In genomic region chr17:50361561-50362480, GRCh38 we compare ENCODE assay signal across 8 cellular contexts. TPM values are rescaled to one million over a fixed set of nuclear protein-coding genes. Genes with fewer than 3 reads are reported as not detected.
A peak's percentile ranks its signal among the peaks of the same experiment; 100 is the strongest.
DNase-seq lines count a peak whose midpoint lies in the region; ATAC-seq and TF ChIP-seq lines count a peak whose summit lies in the region.

No MANE protein-coding gene starts in this region.

- DNase-seq in CD1c-positive myeloid dendritic cell (ENCODE audit: extremely low spot score), result peak; percentile 63
- DNase-seq in NCI-H345 (lab: John Stamatoyannopoulos, UW), result peak; percentile 25
- DNase-seq in dedifferentiated amniotic fluid mesenchymal stem cell (ENCODE audit: extremely low spot score), result peak; percentile 41
- DNase-seq in right lobe of liver, result peak in 2 of 3 donors; percentile 52 to 72
- peak in 2 of 3 experiments; percentile 33 to 45 for DNase-seq in stimulated activated CD4-positive, alpha-beta T cell treated with anti-CD3 and anti-CD28 coated beads, TNF-alpha, amount 100 ng/mL, for 4 hours (ENCODE audit: low read depth in 3 of 3)
- DNase-seq in middle frontal gyrus (ENCODE audit: extremely low spot score, low spot score), result no peak

- ATAC-seq in GM21619 (IDR thresholded peaks at IDR 0.05; ENCODE audit: unreplicated experiment) (peak; percentile 50), right lobe of liver (peak; percentile 78 to 85 (median 82))
- peak; percentile 76 to 85 for ATAC-seq in activated CD4-positive, CD25-positive, alpha-beta regulatory T cell treated with anti-CD3 and anti-CD28 coated beads, Interleukin-2, amount 50 U/mL, for 24 hours

- peak; percentile 61 to 79 (median 78) for TF ChIP-seq CTCF in right lobe of liver (IDR thresholded peaks at IDR 0.05)

- peaks cover 0 to 11% (median 0%) of the 10 kb centered on the region in 4 donors for H3K36me3 ChIP-seq in right lobe of liver

- no peak overlapping the region for H3K4me3 ChIP-seq in right lobe of liver

- 22% methylated on average over 9 of the region's 11 CpGs for WGBS in right lobe of liver (ENCODE audit: insufficient coverage, low coverage, low lambda C conversion rate, missing lambda C conversion rate)

- intact Hi-C loops in right lobe of liver (cut with DNase I), result no loop called here

- no peaks in the 10 kb centered on the region for H3K27me3 ChIP-seq in right lobe of liver

- H3K4me1 ChIP-seq in right lobe of liver, result peaks cover 0 to 16% (median 0%) of the 10 kb centered on the region in 4 donors

- no peak for TF ChIP-seq POLR2A in right lobe of liver (IDR thresholded peaks at IDR 0.05)

- no peaks in the 10 kb centered on the region for H3K9me3 ChIP-seq in right lobe of liver

- no peak overlapping the region for H3K27ac ChIP-seq in right lobe of liver

RNA-seq across cellular contexts. Expression of gene MRPL27, which starts 11.2 kb away (rescaled TPM):
- total RNA-seq in right lobe of liver, result 10 to 100 TPM; 34.3 to 69.4 (median 38.6) TPM

RNA-seq across cellular contexts. Expression of gene EME1, which starts 11.2 kb away (rescaled TPM):
- total RNA-seq in right lobe of liver, result 1 to 10 TPM in 1 of 6 experiments, under 1 TPM in 3, not detected in 2; 0.12 to 1.3 (median 0.66) TPM

RNA-seq across cellular contexts. Expression of gene XYLT2, which starts 15.9 kb away (rescaled TPM):
- total RNA-seq in right lobe of liver, result 10 to 100 TPM in 3 of 6 experiments, 1 to 10 TPM in 3; 7.0 to 13.8 (median 9.4) TPM

RNA-seq across cellular contexts. Expression of gene LRRC59, which starts 35.5 kb away (rescaled TPM):
- total RNA-seq in right lobe of liver, result 100 to 1,000 TPM in 2 of 6 experiments, 10 to 100 TPM in 4; 36.0 to 125 (median 64.0) TPM
